Comparison of ENCODE assay signal across 28 cellular contexts in genomic region chr11:97764193-97764592, GRCh38.
"Had no signal": no experiment of that assay in that cellular context is flagged by ENCODE, and none has a peak within 500 bp of the region (broad histone marks: within the 10 kb centered on the region; RNA-seq: fewer than 3 reads in every experiment).

No MANE protein-coding gene starts in this region.

- H3K9me3 ChIP-seq: ovary, psoas muscle, right lobe of liver, sigmoid colon, stomach, thoracic aorta, thyroid gland, tibial nerve, upper lobe of left lung, uterus had no signal

- H3K27me3 Mint-ChIP-seq: naive thymus-derived CD4-positive, alpha-beta T cell; progenitor cell of endocrine pancreas; stimulated activated naive B cell treated with anti-CD40 and anti-IgM and Interleukin-4, amounts not matched to agents 10 μg/mL and 1 μg/mL and 100 μg/mL, for 72 hours; stimulated activated naive CD8-positive, alpha-beta T cell treated with anti-CD3 and anti-CD28 coated beads, Interleukin-15, Interleukin-2, amounts not matched to agents 100 ng/mL and 50 ng/mL, for 24 hours had no signal

- DNase-seq: naive thymus-derived CD4-positive, alpha-beta T cell; natural killer cell; occipital lobe; ovary; posterior cingulate gyrus; psoas muscle; right lobe of liver; sigmoid colon; small intestine; stimulated activated CD4-positive, alpha-beta T cell treated with anti-CD3 and anti-CD28 coated beads, Interleukin-15, amount 100 ng/mL, for 24 hours; stimulated activated CD4-positive, alpha-beta T cell treated with anti-CD3 and anti-CD28 coated beads, Interleukin-2, amount 100 ng/mL, for 24 hours; stimulated activated CD4-positive, alpha-beta T cell treated with anti-CD3 and anti-CD28 coated beads, Interleukin-2, amount 100 ng/mL, for 48 hours; stimulated activated CD4-positive, alpha-beta T cell treated with anti-CD3 and anti-CD28 coated beads, Interleukin-4, amount 100 ng/mL, for 24 hours; stimulated activated naive B cell treated with anti-CD40 and anti-IgM and Interleukin-4, amounts not matched to agents 10 μg/mL and 1 μg/mL and 100 μg/mL, for 72 hours; stimulated activated naive CD4-positive, alpha-beta T cell treated with Interleukin-2 at 50 U/mL for 16 hours; stomach; thyroid gland; trophoblast cell; upper lobe of left lung; uterus had no signal

- ATAC-seq: naive thymus-derived CD4-positive, alpha-beta T cell; natural killer cell; psoas muscle; right lobe of liver; stimulated activated effector memory CD8-positive, alpha-beta T cell treated with anti-CD3 and anti-CD28 coated beads, Interleukin-12 subunit alpha, Interleukin-12 subunit beta, amount 100 ng/mL, for 72 hours; stimulated activated naive B cell treated with anti-CD40 and anti-IgM and Interleukin-4, amounts not matched to agents 10 μg/mL and 1 μg/mL and 100 μg/mL, for 72 hours had no signal

- H3K36me3 ChIP-seq: ovary, right lobe of liver, sigmoid colon, stomach, thoracic aorta, thyroid gland, tibial nerve, upper lobe of left lung, uterus had no signal

- H3K27ac ChIP-seq: ovary, parathyroid adenoma, psoas muscle, right lobe of liver, sigmoid colon, stomach, thoracic aorta, thyroid gland, tibial nerve, upper lobe of left lung, uterus had no signal

- H3K4me3 Mint-ChIP-seq: naive thymus-derived CD4-positive, alpha-beta T cell; natural killer cell; nephron; neural crest cell; stimulated activated effector memory CD8-positive, alpha-beta T cell treated with anti-CD3 and anti-CD28 coated beads, Interleukin-12 subunit alpha, Interleukin-12 subunit beta, amount 100 ng/mL, for 72 hours; stimulated activated naive B cell treated with anti-CD40 and anti-IgM and Interleukin-4, amounts not matched to agents 10 μg/mL and 1 μg/mL and 100 μg/mL, for 72 hours; stimulated activated naive CD8-positive, alpha-beta T cell treated with anti-CD3 and anti-CD28 coated beads, Interleukin-15, Interleukin-2, amounts not matched to agents 100 ng/mL and 50 ng/mL, for 24 hours had no signal

- H3K36me3 Mint-ChIP-seq: naive thymus-derived CD4-positive, alpha-beta T cell; natural killer cell; stimulated activated effector memory CD8-positive, alpha-beta T cell treated with anti-CD3 and anti-CD28 coated beads, Interleukin-12 subunit alpha, Interleukin-12 subunit beta, amount 100 ng/mL, for 72 hours; stimulated activated naive B cell treated with anti-CD40 and anti-IgM and Interleukin-4, amounts not matched to agents 10 μg/mL and 1 μg/mL and 100 μg/mL, for 72 hours had no signal

- H3K4me3 ChIP-seq: ovary, psoas muscle, right lobe of liver, sigmoid colon, stomach, thoracic aorta, thyroid gland, tibial nerve, upper lobe of left lung, uterus had no signal

- H3K9ac ChIP-seq: parathyroid adenoma had no signal

- H3K9me3 Mint-ChIP-seq: stimulated activated naive CD8-positive, alpha-beta T cell treated with anti-CD3 and anti-CD28 coated beads, Interleukin-15, Interleukin-2, amounts not matched to agents 100 ng/mL and 50 ng/mL, for 24 hours had no signal

- H3K27me3 ChIP-seq: ovary, right lobe of liver, sigmoid colon, stomach, thyroid gland, tibial nerve, upper lobe of left lung, uterus had no signal

- H2AFZ ChIP-seq: parathyroid adenoma had no signal

- H3K79me2 ChIP-seq: parathyroid adenoma had no signal

- H3K27ac Mint-ChIP-seq: naive thymus-derived CD4-positive, alpha-beta T cell; natural killer cell; nephron; progenitor cell of endocrine pancreas; stimulated activated effector memory CD8-positive, alpha-beta T cell treated with anti-CD3 and anti-CD28 coated beads, Interleukin-12 subunit alpha, Interleukin-12 subunit beta, amount 100 ng/mL, for 72 hours; stimulated activated naive B cell treated with anti-CD40 and anti-IgM and Interleukin-4, amounts not matched to agents 10 μg/mL and 1 μg/mL and 100 μg/mL, for 72 hours; stimulated activated naive CD8-positive, alpha-beta T cell treated with anti-CD3 and anti-CD28 coated beads, Interleukin-15, Interleukin-2, amounts not matched to agents 100 ng/mL and 50 ng/mL, for 24 hours had no signal

- H3K4me1 Mint-ChIP-seq: naive thymus-derived CD4-positive, alpha-beta T cell; natural killer cell; nephron; stimulated activated effector memory CD8-positive, alpha-beta T cell treated with anti-CD3 and anti-CD28 coated beads, Interleukin-12 subunit alpha, Interleukin-12 subunit beta, amount 100 ng/mL, for 72 hours; stimulated activated naive B cell treated with anti-CD40 and anti-IgM and Interleukin-4, amounts not matched to agents 10 μg/mL and 1 μg/mL and 100 μg/mL, for 72 hours had no signal

- H3K4me1 ChIP-seq: parathyroid adenoma, psoas muscle, right lobe of liver, sigmoid colon, stomach, thyroid gland, tibial nerve, upper lobe of left lung, uterus had no signal
